ENCODE assay signal across 24 cellular contexts in genomic region chr14:105939810-105940508, GRCh38.
DNase-seq lines count a peak whose midpoint lies in the region; ATAC-seq, FAIRE-seq and TF ChIP-seq lines count a peak whose summit lies in the region.
"Had no signal": no experiment of that assay in that cellular context is flagged by ENCODE, and none has a peak within 500 bp of the region (broad histone marks: within the 10 kb centered on the region; RNA-seq: fewer than 3 reads in every experiment).

No MANE protein-coding gene starts in this region.

- peak overlapping the region; percentile 36 for H3K27ac Mint-ChIP-seq in activated CD4-positive, alpha-beta memory T cell treated with anti-CD3 and anti-CD28 coated beads, Interleukin-2, amount 10 ng/mL, durations not matched to agents 7 days and 5 days
- H3K27ac Mint-ChIP-seq: activated naive CD8-positive, alpha-beta T cell treated with anti-CD3 and anti-CD28 coated beads, Interleukin-2, amount 10 ng/mL, durations not matched to agents 7 days and 5 days; endodermal cell; H9; natural killer cell had no signal

- H3K27me3 Mint-ChIP-seq in activated CD4-positive, alpha-beta memory T cell treated with anti-CD3 and anti-CD28 coated beads, Interleukin-2, amount 10 ng/mL, durations not matched to agents 7 days and 5 days, result peaks cover 20% of the 10 kb centered on the region

- POLR2A ChIA-PET in activated CD4-positive, alpha-beta memory T cell treated with anti-CD3 and anti-CD28 coated beads, Interleukin-2, amount 10 ng/mL, durations not matched to agents 7 days and 5 days (lab: Charles Lee), result interaction anchor here (0.9 kb wide), 1 partner anchor 78 kb away, joined by 3 read pairs; no protein-coding TSS in a partner anchor

- H3K27ac ChIP-seq in vagina, result no peak overlapping the region
- H3K27ac ChIP-seq: BLaER1 treated with 17β-estradiol and CSF1 and Interleukin-3, amounts not matched to agents 10 nM and 100 nM; ovary had no signal

- no peak for TF ChIP-seq CTCF in vagina (IDR thresholded peaks at IDR 0.05)

- H3K9me3 Mint-ChIP-seq in activated CD4-positive, alpha-beta memory T cell treated with anti-CD3 and anti-CD28 coated beads, Interleukin-2, amount 10 ng/mL, durations not matched to agents 7 days and 5 days, result peaks cover 19% of the 10 kb centered on the region

- intact Hi-C loops in vagina (cut with DNase I), result no loop called here

- H3K9me3 ChIP-seq in vagina, result peaks cover 7% of the 10 kb centered on the region
- H3K9me3 ChIP-seq: BLaER1 treated with 17β-estradiol and CSF1 and Interleukin-3, amounts not matched to agents 10 nM and 100 nM; ovary had no signal

- no peaks in the 10 kb centered on the region for H3K4me1 ChIP-seq in vagina
- H3K4me1 ChIP-seq: BLaER1 treated with 17β-estradiol and CSF1 and Interleukin-3, amounts not matched to agents 10 nM and 100 nM had no signal

- FAIRE-seq in H54 (lab: Jason Lieb, UNC), result no peak
- FAIRE-seq: urothelium cell line had no signal

- no peak overlapping the region for H3K4me3 Mint-ChIP-seq in activated CD4-positive, alpha-beta memory T cell treated with anti-CD3 and anti-CD28 coated beads, Interleukin-2, amount 10 ng/mL, durations not matched to agents 7 days and 5 days
- H3K4me3 Mint-ChIP-seq: activated naive CD8-positive, alpha-beta T cell treated with anti-CD3 and anti-CD28 coated beads, Interleukin-2, amount 10 ng/mL, durations not matched to agents 7 days and 5 days; endodermal cell; H9; natural killer cell had no signal

- no peaks in the 10 kb centered on the region for H3K27me3 ChIP-seq in vagina
- H3K27me3 ChIP-seq: BLaER1 treated with 17β-estradiol and CSF1 and Interleukin-3, amounts not matched to agents 10 nM and 100 nM; ovary had no signal

- H3K36me3 ChIP-seq in vagina, result no peaks in the 10 kb centered on the region
- H3K36me3 ChIP-seq: BLaER1 treated with 17β-estradiol and CSF1 and Interleukin-3, amounts not matched to agents 10 nM and 100 nM; ovary had no signal

- TF ChIP-seq POLR2A in vagina (IDR thresholded peaks at IDR 0.05) (no peak), H54 (IDR thresholded peaks at IDR 0.05; ENCODE audit: low read depth, low read length) (no peak)

- peaks cover 13% of the 10 kb centered on the region for H3K36me3 Mint-ChIP-seq in activated CD4-positive, alpha-beta memory T cell treated with anti-CD3 and anti-CD28 coated beads, Interleukin-2, amount 10 ng/mL, durations not matched to agents 7 days and 5 days (ENCODE audit: low read depth)

- peak; percentile 2 for DNase-seq in stimulated activated CD4-positive, alpha-beta T cell treated with anti-CD3 and anti-CD28 coated beads, Interleukin-4, amount 100 ng/mL, for 24 hours
- no peak for DNase-seq in stimulated activated CD4-positive, alpha-beta T cell treated with anti-CD3 and anti-CD28 coated beads, Interleukin-15, amount 100 ng/mL, for 24 hours
- DNase-seq in activated CD4-positive, alpha-beta memory T cell treated with anti-CD3 and anti-CD28 coated beads, Interleukin-2, amount 10 ng/mL, durations not matched to agents 7 days and 5 days, result peak; percentile 42
- DNase-seq in mesenteric fat pad (ENCODE audit: low spot score) (peak; percentile 74), vagina (ENCODE audit: extremely low spot score in 2 of 2) (peak; percentile 78 to 85), H54 (ENCODE audit: insufficient read length, low spot score) (no peak), Kasumi-1 (lab: John Stamatoyannopoulos, UW) (no peak)
- DNase-seq: activated CD4-positive, CD25-positive, alpha-beta regulatory T cell treated with anti-CD3 and anti-CD28 coated beads, Interleukin-2, amount 50 U/mL, for 72 hours; activated naive CD8-positive, alpha-beta T cell treated with anti-CD3 and anti-CD28 coated beads, Interleukin-2, amount 10 ng/mL, durations not matched to agents 7 days and 5 days; EL; endodermal cell; H9; IMR-90; mesendoderm; natural killer cell; NCI-H1436; NCI-H524 treated with DMSO at 0.1 percent for 48 hours; ovary; RPMI8226; stimulated activated CD4-positive, alpha-beta T cell treated with anti-CD3 and anti-CD28 coated beads, Interleukin-12 subunit alpha, Interleukin-12 subunit beta, amount 100 ng/mL, for 4 hours; substantia nigra had no signal

- no peak for ATAC-seq in GM21737 (IDR thresholded peaks at IDR 0.05; ENCODE audit: unreplicated experiment)

- no peak overlapping the region for H3K4me3 ChIP-seq in vagina
- H3K4me3 ChIP-seq: BLaER1 treated with 17β-estradiol and CSF1 and Interleukin-3, amounts not matched to agents 10 nM and 100 nM; ovary had no signal

- CTCF ChIA-PET in activated CD4-positive, alpha-beta memory T cell treated with anti-CD3 and anti-CD28 coated beads, Interleukin-2, amount 10 ng/mL, durations not matched to agents 7 days and 5 days (lab: Charles Lee), result no interaction called here

- peaks cover 12% of the 10 kb centered on the region for H3K4me1 Mint-ChIP-seq in activated CD4-positive, alpha-beta memory T cell treated with anti-CD3 and anti-CD28 coated beads, Interleukin-2, amount 10 ng/mL, durations not matched to agents 7 days and 5 days
- H3K4me1 Mint-ChIP-seq: endodermal cell, H9 had no signal

Comparison
In these comparisons a context has a peak if more than half of its experiments do, and no peak if none do; other contexts are left out.
1. DNase-seq: peak in stimulated activated CD4-positive, alpha-beta T cell treated with anti-CD3 and anti-CD28 coated beads, Interleukin-4, amount 100 ng/mL, for 24 hours (single experiment), activated CD4-positive, alpha-beta memory T cell treated with anti-CD3 and anti-CD28 coated beads, Interleukin-2, amount 10 ng/mL, durations not matched to agents 7 days and 5 days (single experiment), mesenteric fat pad (single experiment) and vagina (2 of 2); none in stimulated activated CD4-positive, alpha-beta T cell treated with anti-CD3 and anti-CD28 coated beads, Interleukin-15, amount 100 ng/mL, for 24 hours (single experiment), H54 (single experiment) and Kasumi-1 (0 of 2).